In genomic region chr19:19460258-19460731, GRCh38 we compare ENCODE assay signal across 9 cellular contexts. TPM values are rescaled to one million over a fixed set of nuclear protein-coding genes. Genes with fewer than 3 reads are reported as not detected.
DNase-seq lines count a peak whose midpoint lies in the region; ATAC-seq, FAIRE-seq and TF ChIP-seq lines count a peak whose summit lies in the region.
"Had no signal": no experiment of that assay in that cellular context is flagged by ENCODE, and none has a peak within 500 bp of the region (broad histone marks: within the 10 kb centered on the region; RNA-seq: fewer than 3 reads in every experiment).

No MANE protein-coding gene starts in this region.

- H3K9me3 ChIP-seq in skeletal muscle tissue (ENCODE audit: control insufficient read depth in 3 of 3, low read length in 3 of 3), result no peaks in the 10 kb centered on the region

- ATAC-seq in GM19463 (IDR thresholded peaks at IDR 0.05; ENCODE audit: unreplicated experiment) (peak; percentile 28), GM18870 (IDR thresholded peaks at IDR 0.05; ENCODE audit: unreplicated experiment) (no peak)

- no peak for FAIRE-seq in GM19239 (lab: Jason Lieb, UNC)
- FAIRE-seq: islet of Langerhans had no signal

- H3K27ac ChIP-seq in skeletal muscle tissue (ENCODE audit: low read depth, low read length), result peak overlapping the region; percentile 85

- no peaks in the 10 kb centered on the region for H3K27me3 ChIP-seq in skeletal muscle tissue (ENCODE audit: control insufficient read depth in 3 of 3, insufficient read depth in 3 of 3, low read length in 3 of 3)

- DNase-seq in SHP77 (lab: John Stamatoyannopoulos, UW), result peak; percentile 25 to 45
- peak; percentile 53 for DNase-seq in epithelial cell of esophagus (ENCODE audit: low read depth)
- no peak for DNase-seq in occipital lobe (lab: John Stamatoyannopoulos, UW)
- no peak for DNase-seq in SKM-1 (lab: John Stamatoyannopoulos, UW; ENCODE audit: unreplicated experiment)
- no peak for DNase-seq in GM19239 (ENCODE audit: insufficient read length, low spot score)

- H3K4me3 ChIP-seq in epithelial cell of esophagus (ENCODE audit: low read length) (no peak overlapping the region), skeletal muscle tissue (ENCODE audit: low read length in 3 of 3) (peak overlapping the region; percentile 2 to 41 (median 35))

- peak overlapping the region; percentile 68 to 86 (median 74) for H3K9ac ChIP-seq in skeletal muscle tissue (ENCODE audit: low read depth in 1 of 3, low read length in 3 of 3)

- H3K36me3 ChIP-seq in skeletal muscle tissue (ENCODE audit: control insufficient read depth in 3 of 3, insufficient read depth in 3 of 3, low read length in 3 of 3), result peaks cover under 1 to 2% (median 1%) of the 10 kb centered on the region in 3 donors

- H3K4me1 ChIP-seq in skeletal muscle tissue (ENCODE audit: control insufficient read depth in 3 of 3, insufficient read depth in 3 of 3, low read length in 3 of 3), result peaks cover 68 to 76% (median 69%) of the 10 kb centered on the region in 3 donors

- no peak for TF ChIP-seq CTCF in epithelial cell of esophagus (IDR thresholded peaks at IDR 0.05; ENCODE audit: insufficient read depth, low read depth, low read length, missing control alignments)

RNA-seq across cellular contexts. Expression of gene GATAD2A, which starts 54.8 kb away (rescaled TPM):
- 19.8 TPM for total RNA-seq in skeletal muscle tissue
- total RNA-seq in occipital lobe, result 14.2 TPM

RNA-seq across cellular contexts. Expression of gene TSSK6, which starts 55.1 kb away (rescaled TPM):
- total RNA-seq in skeletal muscle tissue (not detected), occipital lobe (1.2 TPM)

RNA-seq across cellular contexts. Expression of gene NDUFA13, which starts 55.7 kb away (rescaled TPM):
- total RNA-seq in skeletal muscle tissue (169 TPM), occipital lobe (60.4 TPM)

Comparison
In these comparisons a context has a peak if more than half of its experiments do, and no peak if none do; other contexts are left out.
1. DNase-seq: peak in SHP77 (2 of 2) and epithelial cell of esophagus (single experiment); none in occipital lobe (single experiment), SKM-1 (single experiment) and GM19239 (single experiment).